ENCODE assay signal across 1 cellular context in genomic region chr6:3721810-3722209, GRCh38.
TF ChIP-seq lines count a peak whose summit lies in the region.

No MANE protein-coding gene starts in this region.

TF ChIP-seq in H1, 55 proteins besides CTCF, POLR2A, EP300 and RAD21:
- no peak for TF ChIP-seq TCF12 (IDR thresholded peaks at IDR 0.05; ENCODE audit: low read depth, low read length)
- TF ChIP-seq SIN3A (conservative IDR thresholded peaks at IDR 0.05 in 1 of 2, IDR thresholded peaks at IDR 0.05 in 1 of 2; ENCODE audit: low read depth in 1 of 2, low read length in 2 of 2), result no peak
- no peak for TF ChIP-seq CEBPB (IDR thresholded peaks at IDR 0.05; ENCODE audit: low read depth, low read length)
- TF ChIP-seq GABPA (IDR thresholded peaks at IDR 0.05; ENCODE audit: borderline replicate concordance, insufficient read depth, low read length), result no peak
- no peak for TF ChIP-seq TAF7 (optimal IDR thresholded peaks at IDR 0.05; ENCODE audit: borderline replicate concordance, low read depth, low read length)
- TF ChIP-seq CREB1 (IDR thresholded peaks at IDR 0.05), result no peak
- no peak for TF ChIP-seq TAF1 (IDR thresholded peaks at IDR 0.05; ENCODE audit: low read depth, low read length)
- no peak for TF ChIP-seq NRF1 (IDR thresholded peaks at IDR 0.05; ENCODE audit: low read depth, low read length)
- TF ChIP-seq BRCA1 (IDR thresholded peaks at IDR 0.05; ENCODE audit: low read depth, low read length), result no peak
- no peak for TF ChIP-seq CHD1 (IDR thresholded peaks at IDR 0.05; ENCODE audit: low read depth, low read length)
- no peak for TF ChIP-seq ATF3 (IDR thresholded peaks at IDR 0.05; ENCODE audit: insufficient read depth, low read depth, low read length)
- TF ChIP-seq GTF2F1 (IDR thresholded peaks at IDR 0.05; ENCODE audit: borderline replicate concordance, low read depth, low read length), result no peak
TF ChIP-seq in H1: peak in this region for 0.
